ENCODE assay signal across 1 cellular context in genomic region chr6:53134601-53135235, GRCh38.
A peak's percentile ranks its signal among the peaks of the same experiment; 100 is the strongest.
TF ChIP-seq lines count a peak whose summit lies in the region.

No MANE protein-coding gene starts in this region.

TF ChIP-seq in HepG2, 621 proteins besides CTCF, POLR2A, EP300 and RAD21 (continued from another document and continues in another):
- no peak for TF ChIP-seq SRSF4 (IDR thresholded peaks at IDR 0.05; ENCODE audit: low read depth, low read length, poor library complexity, severe bottlenecking)
- TF ChIP-seq ZNF138 (CRISPR knock-in tag; IDR thresholded peaks at IDR 0.05; ENCODE audit: low read depth): no peak
- TF ChIP-seq, protein P1, sequence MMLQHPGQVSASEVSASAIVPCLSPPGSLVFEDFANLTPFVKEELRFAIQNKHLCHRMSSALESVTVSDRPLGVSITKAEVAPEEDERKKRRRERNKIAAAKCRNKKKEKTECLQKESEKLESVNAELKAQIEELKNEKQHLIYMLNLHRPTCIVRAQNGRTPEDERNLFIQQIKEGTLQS (CRISPR knock-in tag; IDR thresholded peaks at IDR 0.05): peak; percentile 79
- TF ChIP-seq AHR (CRISPR knock-in tag; IDR thresholded peaks at IDR 0.05): no peak; the same call in 1 of the 2 replicates
- TF ChIP-seq FIP1L1 (IDR thresholded peaks at IDR 0.05; ENCODE audit: borderline replicate concordance, insufficient read depth, low read depth, low read length): no peak
- no peak for TF ChIP-seq ATF6 (CRISPR knock-in tag; conservative IDR thresholded peaks at IDR 0.05)
- TF ChIP-seq ZNF720 (CRISPR knock-in tag; IDR thresholded peaks at IDR 0.05): no peak
- peak; percentile 98 for TF ChIP-seq HMG20A (CRISPR knock-in tag; IDR thresholded peaks at IDR 0.05; ENCODE audit: borderline replicate concordance)
- TF ChIP-seq, protein P2, sequence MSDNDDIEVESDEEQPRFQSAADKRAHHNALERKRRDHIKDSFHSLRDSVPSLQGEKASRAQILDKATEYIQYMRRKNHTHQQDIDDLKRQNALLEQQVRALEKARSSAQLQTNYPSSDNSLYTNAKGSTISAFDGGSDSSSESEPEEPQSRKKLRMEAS (IDR thresholded peaks at IDR 0.05): peak; percentile 60; the same call in 1 of the 2 replicates
- TF ChIP-seq ISX (CRISPR knock-in tag; conservative IDR thresholded peaks at IDR 0.05): no peak
- no peak for TF ChIP-seq ZNF550 (CRISPR knock-in tag; IDR thresholded peaks at IDR 0.05; ENCODE audit: borderline replicate concordance)
- TF ChIP-seq ZBTB10 (CRISPR knock-in tag; IDR thresholded peaks at IDR 0.05; ENCODE audit: borderline replicate concordance): 0 out of 2 replicates have a peak, but pooled peaks have one; percentile 25
- peak; percentile 37; the same call in 1 of the 2 replicates for TF ChIP-seq ZFY (CRISPR knock-in tag; IDR thresholded peaks at IDR 0.05)
- no peak for TF ChIP-seq NR0B2 (CRISPR knock-in tag; IDR thresholded peaks at IDR 0.05)
- TF ChIP-seq ZNF556 (CRISPR knock-in tag; IDR thresholded peaks at IDR 0.05; ENCODE audit: borderline replicate concordance): peak; percentile 91; the same call in 1 of the 2 replicates
- peak; percentile 57; the same call in 1 of the 2 replicates for TF ChIP-seq ZNF143 (CRISPR knock-in tag; IDR thresholded peaks at IDR 0.05)
- TF ChIP-seq MEIS2 (CRISPR knock-in tag; IDR thresholded peaks at IDR 0.05): peak; percentile 88
- no peak for TF ChIP-seq HMGA1 (CRISPR knock-in tag; conservative IDR thresholded peaks at IDR 0.05)
- no peak for TF ChIP-seq ZNF773 (CRISPR knock-in tag; IDR thresholded peaks at IDR 0.05; ENCODE audit: borderline replicate concordance)
- TF ChIP-seq, protein P3, sequence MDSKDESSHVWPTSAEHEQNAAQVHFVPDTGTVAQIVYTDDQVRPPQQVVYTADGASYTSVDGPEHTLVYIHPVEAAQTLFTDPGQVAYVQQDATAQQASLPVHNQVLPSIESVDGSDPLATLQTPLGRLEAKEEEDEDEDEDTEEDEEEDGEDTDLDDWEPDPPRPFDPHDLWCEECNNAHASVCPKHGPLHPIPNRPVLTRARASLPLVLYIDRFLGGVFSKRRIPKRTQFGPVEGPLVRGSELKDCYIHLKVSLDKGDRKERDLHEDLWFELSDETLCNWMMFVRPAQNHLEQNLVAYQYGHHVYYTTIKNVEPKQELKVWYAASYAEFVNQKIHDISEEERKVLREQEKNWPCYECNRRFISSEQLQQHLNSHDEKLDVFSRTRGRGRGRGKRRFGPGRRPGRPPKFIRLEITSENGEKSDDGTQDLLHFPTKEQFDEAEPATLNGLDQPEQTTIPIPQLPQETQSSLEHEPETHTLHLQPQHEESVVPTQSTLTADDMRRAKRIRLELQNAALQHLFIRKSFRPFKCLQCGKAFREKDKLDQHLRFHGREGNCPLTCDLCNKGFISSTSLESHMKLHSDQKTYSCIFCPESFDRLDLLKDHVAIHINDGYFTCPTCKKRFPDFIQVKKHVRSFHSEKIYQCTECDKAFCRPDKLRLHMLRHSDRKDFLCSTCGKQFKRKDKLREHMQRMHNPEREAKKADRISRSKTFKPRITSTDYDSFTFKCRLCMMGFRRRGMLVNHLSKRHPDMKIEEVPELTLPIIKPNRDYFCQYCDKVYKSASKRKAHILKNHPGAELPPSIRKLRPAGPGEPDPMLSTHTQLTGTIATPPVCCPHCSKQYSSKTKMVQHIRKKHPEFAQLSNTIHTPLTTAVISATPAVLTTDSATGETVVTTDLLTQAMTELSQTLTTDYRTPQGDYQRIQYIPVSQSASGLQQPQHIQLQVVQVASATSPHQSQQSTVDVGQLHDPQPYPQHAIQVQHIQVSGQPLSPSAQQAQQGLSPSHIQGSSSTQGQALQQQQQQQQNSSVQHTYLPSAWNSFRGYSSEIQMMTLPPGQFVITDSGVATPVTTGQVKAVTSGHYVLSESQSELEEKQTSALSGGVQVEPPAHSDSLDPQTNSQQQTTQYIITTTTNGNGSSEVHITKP (CRISPR knock-in tag; IDR thresholded peaks at IDR 0.05; ENCODE audit: low read depth): peak; percentile 72; the same call in 1 of the 2 replicates
- TF ChIP-seq ZNF326 (CRISPR knock-in tag; IDR thresholded peaks at IDR 0.05; ENCODE audit: borderline replicate concordance): no peak
- peak; percentile 79 for TF ChIP-seq PPARG (CRISPR knock-in tag; conservative IDR thresholded peaks at IDR 0.05)
- TF ChIP-seq RFX1 (IDR thresholded peaks at IDR 0.05): no peak
- TF ChIP-seq ZSCAN20 (CRISPR knock-in tag; IDR thresholded peaks at IDR 0.05; ENCODE audit: borderline replicate concordance): no peak
- no peak for TF ChIP-seq ZBTB40 (IDR thresholded peaks at IDR 0.05)
- peak; percentile 54; the same call in 1 of the 2 replicates for TF ChIP-seq ZBTB40 (CRISPR knock-in tag; IDR thresholded peaks at IDR 0.05)
- no peak for TF ChIP-seq NBN (conservative IDR thresholded peaks at IDR 0.05)
- no peak for TF ChIP-seq ETS1 (CRISPR knock-in tag; IDR thresholded peaks at IDR 0.05)
- peak; percentile 52; the same call in 1 of the 2 replicates for TF ChIP-seq MEF2D (CRISPR knock-in tag; IDR thresholded peaks at IDR 0.05)
- TF ChIP-seq ZBTB25 (CRISPR knock-in tag; IDR thresholded peaks at IDR 0.05): peak; percentile 88
- TF ChIP-seq E2F2 (CRISPR knock-in tag; IDR thresholded peaks at IDR 0.05; ENCODE audit: borderline replicate concordance): no peak
